ENCODE assay signal across 11 cellular contexts in the genomic region with DNA sequence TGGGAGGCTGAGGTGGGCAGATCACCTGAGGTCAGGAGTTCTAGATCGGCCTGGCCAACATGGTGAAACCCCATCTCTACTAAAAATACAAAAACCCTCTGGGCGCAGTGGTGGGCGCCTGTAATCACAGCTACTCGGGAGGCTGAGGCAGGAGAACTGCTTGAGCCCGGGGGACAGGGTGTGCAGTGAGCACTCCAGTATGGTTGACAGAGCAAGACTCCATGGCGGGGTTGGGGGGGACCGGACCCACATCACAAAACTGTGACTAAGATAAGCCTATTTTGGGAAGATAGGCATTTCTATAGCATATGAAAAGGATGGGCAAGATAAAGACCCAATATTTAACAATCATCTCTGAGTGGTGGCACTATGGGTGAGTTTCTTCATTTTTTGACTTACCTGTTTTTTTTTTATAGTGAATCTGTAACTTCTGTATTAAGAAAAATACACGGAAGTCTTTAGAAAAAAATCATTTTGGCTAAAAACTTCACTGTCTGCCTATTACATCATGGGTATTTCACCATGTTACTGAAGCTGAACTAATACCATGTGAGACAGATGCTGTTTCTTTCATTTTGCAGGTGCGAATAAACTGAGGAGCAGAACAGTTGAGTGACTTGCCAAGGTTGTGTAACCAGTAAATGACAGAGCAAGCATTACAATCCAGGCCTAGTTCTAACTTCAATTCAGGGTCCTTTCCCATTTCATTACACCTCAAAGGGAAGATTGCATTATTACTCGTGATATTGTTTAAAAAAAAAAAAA. TPM values are rescaled to one million over a fixed set of nuclear protein-coding genes. Genes with fewer than 3 reads are reported as not detected.
DNase-seq lines count a peak whose midpoint lies in the region; ATAC-seq and TF ChIP-seq lines count a peak whose summit lies in the region.
"Had no signal": no experiment of that assay in that cellular context is flagged by ENCODE, and none has a peak within 500 bp of the region (broad histone marks: within the 10 kb centered on the region; RNA-seq: fewer than 3 reads in every experiment).

No MANE protein-coding gene starts in this region.

- ATAC-seq in DND-41 (ENCODE audit: insufficient read depth, low read depth) (no peak), mucosa of descending colon (no peak), GM18868 (IDR thresholded peaks at IDR 0.05; ENCODE audit: unreplicated experiment) (no peak)

- peak overlapping the region; percentile 87 for H3K4me2 ChIP-seq in DND-41 (ENCODE audit: insufficient read depth, low read length)

- H2AFZ ChIP-seq in DND-41 (ENCODE audit: low read depth, low read length) (no peak overlapping the region), neuron (ENCODE audit: low read depth, low read length) (no peak overlapping the region)

- TF ChIP-seq CTCF in DND-41 (IDR thresholded peaks at IDR 0.05; ENCODE audit: borderline replicate concordance, extremely low read depth, low read length, poor library complexity, severe bottlenecking) (no peak), mucosa of descending colon (IDR thresholded peaks at IDR 0.05) (no peak)

- H3K79me2 ChIP-seq in DND-41 (ENCODE audit: insufficient read depth, low read length): peaks cover 83% of the 10 kb centered on the region

- H3K4me3 ChIP-seq in DND-41 (ENCODE audit: low read depth in 1 of 2, low read length in 2 of 2) (peak overlapping the region in 1 of 2 experiments; percentile 78; a peak in 2 of 4 replicates), endocrine pancreas (ENCODE audit: control insufficient read depth, insufficient read depth, low read length) (peak overlapping the region; percentile 88), neuron (ENCODE audit: low read length) (peak overlapping the region; percentile 85), mucosa of descending colon (no peak overlapping the region)

- H3K36me3 ChIP-seq in DND-41 (ENCODE audit: insufficient read depth, low read length) (peaks cover 26% of the 10 kb centered on the region), endocrine pancreas (ENCODE audit: control insufficient read depth, insufficient read depth, low read length) (no peaks in the 10 kb centered on the region), neuron (ENCODE audit: insufficient read depth, low read length) (peaks cover 21% of the 10 kb centered on the region), mucosa of descending colon (ENCODE audit: low read depth) (no peaks in the 10 kb centered on the region)

- peaks cover 55% of the 10 kb centered on the region for H4K20me1 ChIP-seq in DND-41 (ENCODE audit: insufficient read depth, low read length)

- peak overlapping the region; percentile 6; the same call in 1 of the 2 replicates for H3K27ac ChIP-seq in DND-41 (ENCODE audit: low read length)
- H3K27ac ChIP-seq: SJSA1 had no signal

- H3K27me3 ChIP-seq in DND-41 (ENCODE audit: insufficient read depth, low read length, poor library complexity) (no peaks in the 10 kb centered on the region), endocrine pancreas (ENCODE audit: control insufficient read depth, insufficient read depth, low read length) (no peaks in the 10 kb centered on the region), neuron (ENCODE audit: insufficient read depth, low read length) (no peaks in the 10 kb centered on the region)
- H3K27me3 ChIP-seq: MG63, SJSA1 had no signal

- no peaks in the 10 kb centered on the region for H3K9me3 ChIP-seq in DND-41 (ENCODE audit: insufficient read depth, low read length, severe bottlenecking)
- H3K9me3 ChIP-seq in endocrine pancreas (ENCODE audit: control insufficient read depth, low read length): no peaks in the 10 kb centered on the region
- no peaks in the 10 kb centered on the region for H3K9me3 ChIP-seq in neuron (ENCODE audit: low read length)
- H3K9me3 ChIP-seq in mucosa of descending colon: no peaks in the 10 kb centered on the region
- H3K9me3 ChIP-seq: MG63, SJSA1 had no signal

- DNase-seq in DND-41: no peak
- DNase-seq in NAMALWA (ENCODE audit: low spot score): peak; percentile 64
- no peak for DNase-seq in NCI-H510A treated with DMSO at 0.1 percent for 48 hours (lab: John Stamatoyannopoulos, UW)
- DNase-seq in mucosa of descending colon: no peak
- DNase-seq in NCI-H2227 treated with DMSO at 0.1 percent for 48 hours (lab: John Stamatoyannopoulos, UW): no peak
- DNase-seq: left colon, MG63 had no signal

- H3K9ac ChIP-seq in DND-41 (ENCODE audit: low read depth, low read length) (peak overlapping the region; percentile 4; the same call in 1 of the 2 replicates), endocrine pancreas (ENCODE audit: control insufficient read depth, insufficient read depth, low read length) (no peak overlapping the region)

- intact Hi-C loops in mucosa of descending colon (cut with DNase I, micrococcal nuclease): no loop called here

- peaks cover 47% of the 10 kb centered on the region for H3K4me1 ChIP-seq in DND-41 (ENCODE audit: insufficient read depth, low read length)
- peaks cover 15% of the 10 kb centered on the region for H3K4me1 ChIP-seq in endocrine pancreas (ENCODE audit: control insufficient read depth, insufficient read depth, low read length)
- peaks cover 18% of the 10 kb centered on the region for H3K4me1 ChIP-seq in neuron (ENCODE audit: insufficient read depth, low read length)
- H3K4me1 ChIP-seq in mucosa of descending colon (ENCODE audit: low read depth): peaks cover 25% of the 10 kb centered on the region

RNA-seq across cellular contexts. Expression of gene CELF1, which starts 2.5 kb away (rescaled TPM):
- 100 to 1,000 TPM in 1 of 3 donors, 10 to 100 TPM in 2; 83.7 to 132 (median 94.1) TPM for total RNA-seq in mucosa of descending colon

RNA-seq across cellular contexts. Expression of gene PTPMT1, which starts 14.9 kb away (rescaled TPM):
- total RNA-seq in mucosa of descending colon: 10 to 100 TPM; 20.8 to 36.1 (median 27.1) TPM

RNA-seq across cellular contexts. Expression of gene KBTBD4, which starts 28.3 kb away (rescaled TPM):
- total RNA-seq in mucosa of descending colon: 10 to 100 TPM; 14.1 to 18.2 (median 16.0) TPM

RNA-seq across cellular contexts. Expression of gene NDUFS3, which starts 28.4 kb away (rescaled TPM):
- total RNA-seq in mucosa of descending colon: 100 to 1,000 TPM; 150 to 205 (median 197) TPM

RNA-seq across cellular contexts. Expression of gene FAM180B, which starts 36.0 kb away (rescaled TPM):
- under 1 TPM in 2 of 3 donors, not detected in 1; 0.36 to 0.51 TPM for total RNA-seq in mucosa of descending colon
- total RNA-seq: SJSA1 had no signal
